Comparison of ENCODE assay signal across 1 cellular context in genomic region chr2:41922177-41922576, GRCh38.
TF ChIP-seq lines count a peak whose summit lies in the region.

No MANE protein-coding gene starts in this region.

TF ChIP-seq in K562, 482 proteins besides CTCF, POLR2A, EP300 and RAD21 (continued from another document and continues in another):
- TF ChIP-seq E4F1 (CRISPR knock-in tag; IDR thresholded peaks at IDR 0.05; ENCODE audit: borderline replicate concordance) (no peak), CEBPG (CRISPR knock-in tag; IDR thresholded peaks at IDR 0.05) (peak; percentile 67; the same call in 1 of the 2 replicates), CEBPG (tag; conservative IDR thresholded peaks at IDR 0.05 in 1 of 2, IDR thresholded peaks at IDR 0.05 in 1 of 2) (no peak), XRCC5 (IDR thresholded peaks at IDR 0.05; ENCODE audit: low read depth, low read length) (no peak), CBX3 (IDR thresholded peaks at IDR 0.05; ENCODE audit: borderline replicate concordance in 1 of 2, low read length in 2 of 2) (no peak), MBD2 (IDR thresholded peaks at IDR 0.05; ENCODE audit: borderline replicate concordance, low read depth) (no peak), NCOR1 (IDR thresholded peaks at IDR 0.05) (peak; percentile 86), USF1 (CRISPR knock-in tag; IDR thresholded peaks at IDR 0.05) (peak; percentile 89), LEF1 (IDR thresholded peaks at IDR 0.05) (peak; percentile 69; the same call in 1 of the 2 replicates), ILF3 (IDR thresholded peaks at IDR 0.05; ENCODE audit: borderline replicate concordance) (no peak), HBP1 (CRISPR knock-in tag; IDR thresholded peaks at IDR 0.05) (no peak), GATA2 (CRISPR knock-in tag; IDR thresholded peaks at IDR 0.05) (peak; percentile 72; the same call in 1 of the 2 replicates), FOSL1 (tag; conservative IDR thresholded peaks at IDR 0.05) (peak; percentile 71), SPI1 (IDR thresholded peaks at IDR 0.05; ENCODE audit: borderline replicate concordance, low read depth, low read length) (peak; percentile 94), NONO (IDR thresholded peaks at IDR 0.05; ENCODE audit: low read depth in 2 of 2, low read length in 1 of 2) (no peak), FOXJ3 (CRISPR knock-in tag; IDR thresholded peaks at IDR 0.05) (peak; percentile 68; the same call in 1 of the 2 replicates), MAX (CRISPR knock-in tag; IDR thresholded peaks at IDR 0.05) (peak; percentile 66; the same call in 1 of the 2 replicates), BCLAF1 (IDR thresholded peaks at IDR 0.05; ENCODE audit: borderline replicate concordance in 1 of 2, control insufficient read depth in 1 of 2, low read depth in 2 of 2, low read length in 1 of 2) (no peak), SMARCB1 (IDR thresholded peaks at IDR 0.05; ENCODE audit: insufficient read length, low read depth) (no peak), DDX20 (tag; IDR thresholded peaks at IDR 0.05; ENCODE audit: low read depth) (no peak), CREB1 (IDR thresholded peaks at IDR 0.05) (peak; percentile 54; the same call in 1 of the 2 replicates), CREB1 (CRISPR knock-in tag; IDR thresholded peaks at IDR 0.05) (no peak), ZNF57 (CRISPR knock-in tag; IDR thresholded peaks at IDR 0.05) (no peak), ZNF449 (CRISPR knock-in tag; IDR thresholded peaks at IDR 0.05) (peak; percentile 62; the same call in 1 of the 2 replicates), NCOA2 (IDR thresholded peaks at IDR 0.05; ENCODE audit: partially characterized antibody in 2 of 2) (peak in 1 of 2 experiments; percentile 27), ZMIZ1 (IDR thresholded peaks at IDR 0.05; ENCODE audit: low read depth in 2 of 2, low read length in 2 of 2) (peak in 1 of 2 experiments; percentile 77; a peak in 2 of 4 replicates), USF2 (CRISPR knock-in tag; IDR thresholded peaks at IDR 0.05) (peak; percentile 75), PURB (CRISPR knock-in tag; IDR thresholded peaks at IDR 0.05; ENCODE audit: low read depth) (no peak), CXXC5 (CRISPR knock-in tag; IDR thresholded peaks at IDR 0.05) (peak; percentile 79), TAL1 (IDR thresholded peaks at IDR 0.05) (peak; percentile 94), ELF1 (tag; IDR thresholded peaks at IDR 0.05) (peak; percentile 76), HDAC2 (IDR thresholded peaks at IDR 0.05) (peak; percentile 99), KDM1A (IDR thresholded peaks at IDR 0.05) (peak; percentile 99), SAP30 (IDR thresholded peaks at IDR 0.05; ENCODE audit: borderline replicate concordance, insufficient read depth, low read depth, low read length, poor library complexity, severe bottlenecking) (no peak), MLLT1 (IDR thresholded peaks at IDR 0.05) (no peak), BHLHE40 (IDR thresholded peaks at IDR 0.05; ENCODE audit: low read length) (peak; percentile 94), TAF15 (IDR thresholded peaks at IDR 0.05; ENCODE audit: low read depth, low read length) (no peak), NCOA4 (IDR thresholded peaks at IDR 0.05; ENCODE audit: partially characterized antibody) (no peak), FOXM1 (IDR thresholded peaks at IDR 0.05; ENCODE audit: low read depth) (peak; percentile 68), FOXM1 (CRISPR knock-in tag; IDR thresholded peaks at IDR 0.05; ENCODE audit: low read depth) (no peak), PCBP1 (IDR thresholded peaks at IDR 0.05; ENCODE audit: low read depth, low read length, poor library complexity, severe bottlenecking) (no peak), ATF7 (IDR thresholded peaks at IDR 0.05) (peak; percentile 73), FOXJ2 (tag; IDR thresholded peaks at IDR 0.05) (peak; percentile 99), MAFK (IDR thresholded peaks at IDR 0.05; ENCODE audit: low read length) (peak; percentile 40), MTA1 (IDR thresholded peaks at IDR 0.05; ENCODE audit: borderline replicate concordance) (peak; percentile 17; the same call in 1 of the 2 replicates), ZNF197 (CRISPR knock-in tag; IDR thresholded peaks at IDR 0.05; ENCODE audit: low read depth) (no peak), SETDB1 (IDR thresholded peaks at IDR 0.05; ENCODE audit: low read length) (no peak), ZFX (CRISPR knock-in tag; IDR thresholded peaks at IDR 0.05) (0 out of 2 replicates have a peak, but pooled peaks have one; percentile 15), MLX (CRISPR knock-in tag; conservative IDR thresholded peaks at IDR 0.05) (no peak), TFE3 (CRISPR knock-in tag; IDR thresholded peaks at IDR 0.05) (peak; percentile 38; the same call in 1 of the 2 replicates), ELF2 (CRISPR knock-in tag; IDR thresholded peaks at IDR 0.05) (no peak), ZEB2 (IDR thresholded peaks at IDR 0.05) (no peak)
